8 cellular contexts compared by ENCODE assay signal in genomic region chrX:120244395-120244734, GRCh38. TPM values are rescaled to one million over a fixed set of nuclear protein-coding genes. Genes with fewer than 3 reads are reported as not detected.
DNase-seq lines count a peak whose midpoint lies in the region; ATAC-seq and TF ChIP-seq lines count a peak whose summit lies in the region.

No MANE protein-coding gene starts in this region.

- peak overlapping the region; percentile 35 for H3K18ac ChIP-seq in neuronal stem cell (ENCODE audit: low read length)

- H3K79me2 ChIP-seq in Karpas-422 (ENCODE audit: low read length), result no peaks in the 10 kb centered on the region

- no peak overlapping the region for H4K91ac ChIP-seq in neuronal stem cell (ENCODE audit: low read depth, low read length, poor library complexity)

- WGBS in endodermal cell (ENCODE audit: insufficient coverage in 1 of 2, insufficient read length in 1 of 2), 2 experiments, result 1% methylated on average over 14 of the region's 16 CpGs; no CpG with 5 or more reads in 1 of the 2 experiments
- WGBS in neuronal stem cell (ENCODE audit: extremely low coverage in 2 of 2, insufficient read length in 2 of 2, insufficient replicate concordance in 1 of 2), 2 donors, result no CpG with 5 or more reads among the region's 16 CpGs

- in situ Hi-C loops in G401 (cut with HindIII; ENCODE audit: low sequenced_read_pairs), result no loop called here

- H2BK5ac ChIP-seq in neuronal stem cell (ENCODE audit: low read length), result no peak overlapping the region

- peak overlapping the region; percentile 85 for H3K4me3 Mint-ChIP-seq in endodermal cell

- H2BK120ac ChIP-seq in neuronal stem cell (ENCODE audit: low read depth, low read length), result no peak overlapping the region

- peaks cover 13% of the 10 kb centered on the region for H3K4me1 Mint-ChIP-seq in endodermal cell

- no peak overlapping the region for H3K4ac ChIP-seq in neuronal stem cell (ENCODE audit: low read length)

- H2BK12ac ChIP-seq in neuronal stem cell (ENCODE audit: low read length), result no peak overlapping the region

- H2BK15ac ChIP-seq in neuronal stem cell (ENCODE audit: low read length), result no peak overlapping the region

- no peak for TF ChIP-seq CTCF in endodermal cell (conservative IDR thresholded peaks at IDR 0.05)

- H4K8ac ChIP-seq in neuronal stem cell (ENCODE audit: low read depth, low read length), result no peak overlapping the region

- H3K4me2 ChIP-seq in Karpas-422 (ENCODE audit: low read depth, low read length, poor library complexity, severe bottlenecking), result peak overlapping the region; percentile 85
- H3K4me2 ChIP-seq in neuronal stem cell (ENCODE audit: insufficient read depth, low read length, poor library complexity, severe bottlenecking), result peak overlapping the region; percentile 62

- peaks cover 30% of the 10 kb centered on the region for H3K27me3 Mint-ChIP-seq in endodermal cell (ENCODE audit: insufficient read depth)

- DNase-seq in Karpas-422 (peak; percentile 51), endodermal cell (no peak), neuronal stem cell (ENCODE audit: low spot score) (no peak), G401 (ENCODE audit: low spot score) (no peak), HPDE6-E6E7 (ENCODE audit: extremely low spot score) (no peak), inferior parietal cortex (ENCODE audit: extremely low spot score) (no peak)

- peak overlapping the region; percentile 95 for H3K27ac Mint-ChIP-seq in endodermal cell

- H3K27me3 ChIP-seq in Karpas-422 (ENCODE audit: low read length), result no peaks in the 10 kb centered on the region
- peaks cover 33% of the 10 kb centered on the region for H3K27me3 ChIP-seq in endodermal cell (ENCODE audit: control insufficient read depth, insufficient read depth, low read length, poor library complexity, severe bottlenecking)
- peaks cover 0 to 28% (median 0%) of the 10 kb centered on the region in 3 experiments for H3K27me3 ChIP-seq in neuronal stem cell (ENCODE audit: control insufficient read depth in 3 of 3, insufficient read depth in 3 of 3, low read depth in 1 of 3, low read length in 3 of 3)

- ATAC-seq in GM21390 (IDR thresholded peaks at IDR 0.05; ENCODE audit: unreplicated experiment), result peak; percentile 19
- ATAC-seq in HG02885 (IDR thresholded peaks at IDR 0.05; ENCODE audit: poor library complexity, unreplicated experiment), result no peak

- no peaks in the 10 kb centered on the region for H3K36me3 ChIP-seq in Karpas-422 (ENCODE audit: insufficient read depth, low read length)
- peaks cover 4% of the 10 kb centered on the region for H3K36me3 ChIP-seq in endodermal cell (ENCODE audit: control insufficient read depth, insufficient read depth, low read length)
- H3K36me3 ChIP-seq in neuronal stem cell (replicated peaks in 1 of 2; ENCODE audit: control insufficient read depth in 2 of 2, insufficient read depth in 2 of 2, low read length in 2 of 2), result no peaks in the 10 kb centered on the region

- H2AFZ ChIP-seq in Karpas-422 (ENCODE audit: low read length) (peak overlapping the region; percentile 60), neuronal stem cell (ENCODE audit: low read length) (peak overlapping the region; percentile 85)

- H3K4me3 ChIP-seq in Karpas-422 (ENCODE audit: low read length), result peak overlapping the region; percentile 80
- H3K4me3 ChIP-seq in endodermal cell (ENCODE audit: low read length), result peak overlapping the region; percentile 89
- peak overlapping the region; percentile 71 to 84 for H3K4me3 ChIP-seq in neuronal stem cell (ENCODE audit: low read length in 2 of 2)

- H4K20me1 ChIP-seq in Karpas-422 (ENCODE audit: insufficient read depth, low read depth, low read length), result no peaks in the 10 kb centered on the region

- no peak overlapping the region for H3K27ac ChIP-seq in Karpas-422 (ENCODE audit: low read length)
- H3K27ac ChIP-seq in endodermal cell (ENCODE audit: low read depth, low read length), result no peak overlapping the region
- H3K27ac ChIP-seq in neuronal stem cell (replicated peaks; ENCODE audit: low read length), result no peak overlapping the region

- H3K9me2 ChIP-seq in Karpas-422 (replicated peaks; ENCODE audit: insufficient read depth, low read length), result no peaks in the 10 kb centered on the region

- no peaks in the 10 kb centered on the region for H3K79me1 ChIP-seq in neuronal stem cell (ENCODE audit: low read depth, low read length)

- no peak overlapping the region for H2AK5ac ChIP-seq in neuronal stem cell (ENCODE audit: low read depth, low read length)

- peaks cover under 1% of the 10 kb centered on the region for H3K36me3 Mint-ChIP-seq in endodermal cell (ENCODE audit: low read depth)

- H3K9ac ChIP-seq in Karpas-422 (ENCODE audit: low read length) (peak overlapping the region; percentile 63), endodermal cell (ENCODE audit: extremely low read depth, low read length, poor library complexity, severe bottlenecking) (peak overlapping the region; percentile 87), neuronal stem cell (ENCODE audit: low read depth, low read length, poor library complexity) (peak overlapping the region; percentile 84)

- H3K9me3 ChIP-seq in Karpas-422 (ENCODE audit: low read length), result no peaks in the 10 kb centered on the region
- no peaks in the 10 kb centered on the region for H3K9me3 ChIP-seq in endodermal cell (ENCODE audit: control insufficient read depth, low read length)
- H3K9me3 ChIP-seq in neuronal stem cell (replicated peaks in 1 of 2; ENCODE audit: control insufficient read depth in 2 of 2, insufficient read depth in 1 of 2, low read depth in 1 of 2, low read length in 2 of 2), result no peaks in the 10 kb centered on the region

- peaks cover 11% of the 10 kb centered on the region for H3K4me1 ChIP-seq in Karpas-422 (ENCODE audit: low read length)
- no peaks in the 10 kb centered on the region for H3K4me1 ChIP-seq in endodermal cell (ENCODE audit: control insufficient read depth, insufficient read depth, low read length)
- H3K4me1 ChIP-seq in neuronal stem cell (ENCODE audit: control insufficient read depth in 2 of 2, insufficient read depth in 1 of 2, low read depth in 1 of 2, low read length in 2 of 2), result no peaks in the 10 kb centered on the region

- H3K23ac ChIP-seq in neuronal stem cell (ENCODE audit: low read depth, low read length, poor library complexity), result no peak overlapping the region

- no peak overlapping the region for H3K14ac ChIP-seq in neuronal stem cell (ENCODE audit: low read length)

- H3K9me3 Mint-ChIP-seq in endodermal cell, result peaks cover 33% of the 10 kb centered on the region

RNA-seq across cellular contexts. Expression of gene ZBTB33, which starts 6.2 kb away (rescaled TPM):
- 12.3 and 25.5 TPM in 2 replicates for total RNA-seq in Karpas-422 (2014; rRNA removed; shearing (Covaris generic); ENCODE audit: low replicate concordance)
- total RNA-seq in endodermal cell, result 10 to 100 TPM; 19.0 to 19.2 TPM
- polyA plus RNA-seq in endodermal cell (2013, experiment 1 of 2), result 22.9 TPM
- polyA plus RNA-seq in endodermal cell (2013, experiment 2 of 2), result 23.1 TPM
- 19.0 TPM for polyA plus RNA-seq in neuronal stem cell (2013, experiment 1 of 2)
- polyA plus RNA-seq in neuronal stem cell (2013, experiment 2 of 2), result 19.0 TPM
- 5.0 and 6.1 TPM in 2 replicates for total RNA-seq in G401 (2014; rRNA removed; shearing (Covaris generic))
